ENCODE assay signal across 8 cellular contexts in genomic region chr4:125085-125820, GRCh38. TPM values are rescaled to one million over a fixed set of nuclear protein-coding genes. Genes with fewer than 3 reads are reported as not detected.
DNase-seq lines count a peak whose midpoint lies in the region; ATAC-seq and TF ChIP-seq lines count a peak whose summit lies in the region.

No MANE protein-coding gene starts in this region.

- TF ChIP-seq CTCF in Peyer's patch (IDR thresholded peaks at IDR 0.05) (no peak), cardiac fibroblast (IDR thresholded peaks at IDR 0.05; ENCODE audit: low read depth, low read length) (no peak)

- peak; percentile 26 for ATAC-seq in HG02943 (IDR thresholded peaks at IDR 0.05; ENCODE audit: low read depth, unreplicated experiment)

- H3K27ac ChIP-seq in Peyer's patch: peak overlapping the region; percentile 70 to 90 (median 84)

- DNase-seq in NCI-H2081 (lab: John Stamatoyannopoulos, UW): peak; percentile 61 to 76
- DNase-seq in NCI-H2081 treated with DMSO at 0.1 percent for 48 hours (lab: John Stamatoyannopoulos, UW): no peak
- peak; percentile 38 to 61 (median 57) for DNase-seq in Peyer's patch
- DNase-seq in cardiac fibroblast (ENCODE audit: low read depth in 2 of 2): peak; percentile 44
- peak; percentile 65 for DNase-seq in iris pigment epithelial cell (ENCODE audit: low read depth)
- peak; percentile 23 to 30 for DNase-seq in stimulated activated CD4-positive, alpha-beta T cell treated with anti-CD3 and anti-CD28 coated beads, Interleukin-15, amount 100 ng/mL, for 48 hours (ENCODE audit: low read depth in 2 of 2)
- no peak for DNase-seq in NAMALWA (ENCODE audit: low spot score)

- H3K9me3 ChIP-seq in Peyer's patch: peaks cover 0 to 20% (median 7%) of the 10 kb centered on the region in 4 donors

- no peaks in the 10 kb centered on the region for H3K27me3 ChIP-seq in Peyer's patch

- peaks cover 0 to 12% (median 0%) of the 10 kb centered on the region in 3 donors for H3K36me3 ChIP-seq in Peyer's patch

- H3K4me1 ChIP-seq in Peyer's patch: peaks cover 0 to 6% (median 2%) of the 10 kb centered on the region in 4 donors

- H3K4me3 ChIP-seq in Peyer's patch (peak overlapping the region; percentile 59 to 85 (median 70)), cardiac fibroblast (replicated peaks in 1 of 2; ENCODE audit: low read depth in 2 of 2, low read length in 2 of 2) (peak overlapping the region; percentile 90 to 93)

- no peak for TF ChIP-seq POLR2A in Peyer's patch (IDR thresholded peaks at IDR 0.05)

RNA-seq across cellular contexts. Expression of gene ZNF718, which starts 1.0 kb away (rescaled TPM):
- 10 to 100 TPM in 1 of 4 donors, 1 to 10 TPM in 3; 3.5 to 15.7 (median 9.2) TPM for total RNA-seq in Peyer's patch

Comparison
In these comparisons a context has a peak if more than half of its experiments do, and no peak if none do; other contexts are left out.
1. DNase-seq: peak in NCI-H2081 (2 of 2), Peyer's patch (3 of 3), cardiac fibroblast (2 of 2), iris pigment epithelial cell (single experiment) and stimulated activated CD4-positive, alpha-beta T cell treated with anti-CD3 and anti-CD28 coated beads, Interleukin-15, amount 100 ng/mL, for 48 hours (2 of 2); none in NCI-H2081 treated with DMSO at 0.1 percent for 48 hours (single experiment) and NAMALWA (single experiment).